7 cellular contexts compared by ENCODE assay signal in genomic region chr1:197356723-197357533, GRCh38.
DNase-seq lines count a peak whose midpoint lies in the region; ATAC-seq, FAIRE-seq and TF ChIP-seq lines count a peak whose summit lies in the region.

No MANE protein-coding gene starts in this region.

- peak; percentile 12 for TF ChIP-seq CTCF in GM20000 (IDR thresholded peaks at IDR 0.05; ENCODE audit: extremely low read depth, missing control alignments)
- TF ChIP-seq CTCF in PC-3 (conservative IDR thresholded peaks at IDR 0.05; ENCODE audit: low read depth, low read length), result peak; percentile 75
- peak; percentile 86 for TF ChIP-seq CTCF in chondrocyte (IDR thresholded peaks at IDR 0.05)
- peak; percentile 25 to 44 for TF ChIP-seq CTCF in left lung (IDR thresholded peaks at IDR 0.05)

- H3K4me3 ChIP-seq in PC-3 (ENCODE audit: low read length) (no peak overlapping the region), left lung (no peak overlapping the region)

- no peaks in the 10 kb centered on the region for H3K79me2 ChIP-seq in PC-3 (ENCODE audit: low read length)

- H4K20me1 ChIP-seq in PC-3 (ENCODE audit: low read length), result no peaks in the 10 kb centered on the region

- H3K9me2 ChIP-seq in PC-3 (replicated peaks; ENCODE audit: low read length), result no peaks in the 10 kb centered on the region

- no peaks in the 10 kb centered on the region for H3F3A ChIP-seq in PC-3 (ENCODE audit: low read length, unreplicated experiment)

- BruUV-seq in PC-3 (replicated peaks; lab: Mats Ljungman, UMichigan), result no TSS peak

- DNase-seq in Daoy (ENCODE audit: low read depth), result peak; percentile 50
- peak; percentile 50 for DNase-seq in GM20000 (ENCODE audit: low spot score)
- peak; percentile 52 for DNase-seq in HTR-8/SVneo (ENCODE audit: insufficient read length, low spot score)
- peak; percentile 62 for DNase-seq in PC-3
- no peak for DNase-seq in chondrocyte (ENCODE audit: low spot score)
- DNase-seq in left lung, result no peak
- DNase-seq in stimulated activated CD8-positive, alpha-beta memory T cell treated with anti-CD3 and anti-CD28 coated beads, Interleukin-4, amount 100 ng/mL, for 48 hours, result no peak

- H3K9me3 Mint-ChIP-seq in chondrocyte (ENCODE audit: low read depth), result no peaks in the 10 kb centered on the region

- H3K9me3 ChIP-seq in PC-3 (ENCODE audit: low read length) (no peaks in the 10 kb centered on the region), left lung (no peaks in the 10 kb centered on the region)

- POLR2A ChIA-PET in PC-3 (lab: Charles Lee; ENCODE audit: unreplicated experiment), result no interaction called here

- FAIRE-seq in HTR-8/SVneo (lab: Jason Lieb, UNC), result no peak

- intact Hi-C loops in PC-3 (cut with micrococcal nuclease), result no loop called here
- intact Hi-C loops in left lung (cut with DNase I), result no loop called here

- no peak overlapping the region for H3K4me3 Mint-ChIP-seq in chondrocyte (ENCODE audit: unreplicated experiment)

- no peaks in the 10 kb centered on the region for H3K36me3 Mint-ChIP-seq in chondrocyte (ENCODE audit: low read depth)

- H3K27ac Mint-ChIP-seq in chondrocyte (ENCODE audit: unreplicated experiment), result no peak overlapping the region

- H3K27ac ChIP-seq in PC-3 (ENCODE audit: low read length), result no peak overlapping the region
- no peak overlapping the region for H3K27ac ChIP-seq in left lung

- H3K9ac ChIP-seq in PC-3 (ENCODE audit: low read length), result no peak overlapping the region

- no peaks in the 10 kb centered on the region for H3K36me3 ChIP-seq in PC-3 (ENCODE audit: low read depth, low read length)
- H3K36me3 ChIP-seq in left lung, result no peaks in the 10 kb centered on the region

- no peaks in the 10 kb centered on the region for H3K27me3 Mint-ChIP-seq in chondrocyte (ENCODE audit: low read depth)

- H3K27me3 ChIP-seq in PC-3 (ENCODE audit: low read length), result no peaks in the 10 kb centered on the region
- H3K27me3 ChIP-seq in left lung, result no peaks in the 10 kb centered on the region

- CTCF ChIA-PET in PC-3 (lab: Charles Lee), result interaction anchor here (0.8 to 1.9 kb wide), 3 partner anchors 30 to 177 kb away, joined by 4 to 6 read pairs (median 6); no protein-coding TSS in a partner anchor

- peaks cover 10% of the 10 kb centered on the region for H3K4me1 Mint-ChIP-seq in chondrocyte (ENCODE audit: low read depth)

- ATAC-seq in PC-3, result peak; percentile 74
- ATAC-seq in left lung, result peak; percentile 90

- no peak overlapping the region for H3K4me2 ChIP-seq in PC-3 (ENCODE audit: low read length)

- 0 out of 2 replicates have a peak overlapping the region, but pooled peaks have one; percentile 35 for H2AFZ ChIP-seq in PC-3 (ENCODE audit: low read length)

- H3K4me1 ChIP-seq in PC-3 (ENCODE audit: insufficient read depth, low read length) (no peaks in the 10 kb centered on the region), left lung (no peaks in the 10 kb centered on the region)

Comparison
In these comparisons a context has a peak if more than half of its experiments do, and no peak if none do; other contexts are left out.
1. DNase-seq: peak in Daoy (single experiment), GM20000 (single experiment), HTR-8/SVneo (single experiment) and PC-3 (single experiment); none in chondrocyte (single experiment), left lung (0 of 2) and stimulated activated CD8-positive, alpha-beta memory T cell treated with anti-CD3 and anti-CD28 coated beads, Interleukin-4, amount 100 ng/mL, for 48 hours (single experiment).
2. CTCF ChIP-seq: peak in every context shown above with its lines; median percentile 86 in chondrocyte; 75 in PC-3; 34 in left lung; 12 in GM20000.